33 cellular contexts compared by ENCODE assay signal in genomic region chr2:117406443-117406842, GRCh38.
"Had no signal": no experiment of that assay in that cellular context is flagged by ENCODE, and none has a peak within 500 bp of the region (broad histone marks: within the 10 kb centered on the region; RNA-seq: fewer than 3 reads in every experiment).

No MANE protein-coding gene starts in this region.

- H3K36me3 ChIP-seq: adrenal gland, ascending aorta, brain microvascular endothelial cell, breast epithelium, cardiac muscle cell had no signal

- ATAC-seq: activated naive CD4-positive, alpha-beta T cell treated with anti-CD3 and anti-CD28 coated beads, Interleukin-2, amount 50 U/mL, for 72 hours; activated naive CD8-positive, alpha-beta T cell treated with anti-CD3 and anti-CD28 coated beads, Interleukin-2, amount 50 U/mL, for 24 hours; activated T-cell treated with anti-CD3 and anti-CD28 coated beads, Interleukin-2, amount 50 U/mL, for 4 hours; activated T-cell treated with anti-CD3 and anti-CD28 coated beads, Interleukin-2, amount 50 U/mL, for 72 hours; activated T-helper 17 cell treated with anti-CD3 and anti-CD28 coated beads, Interleukin-2, amount 50 U/mL, for 72 hours; body of pancreas had no signal

- H3K4me1 ChIP-seq: adrenal gland, ascending aorta, body of pancreas, breast epithelium had no signal

- H3K4me3 ChIP-seq: adrenal gland, ascending aorta, body of pancreas, breast epithelium, cardiac muscle cell had no signal

- DNase-seq: activated effector memory CD4-positive, alpha-beta T cell treated with anti-CD3 and anti-CD28 coated beads, Interleukin-2, amount 50 U/mL, for 16 hours; activated effector memory CD4-positive, alpha-beta T cell treated with Interleukin-2 at 50 U/mL for 16 hours; activated gamma-delta T cell; activated gamma-delta T cell treated with Interleukin-2 at 50 U/mL for 16 hours; activated naive CD4-positive, alpha-beta T cell; activated naive CD4-positive, alpha-beta T cell treated with anti-CD3 and anti-CD28 coated beads for 36 hours; activated naive CD4-positive, alpha-beta T cell treated with anti-CD3 and anti-CD28 coated beads, Interleukin-2, amount 10 ng/mL, durations not matched to agents 7 days and 5 days; activated naive CD4-positive, alpha-beta T cell treated with anti-CD3 and anti-CD28 coated beads, Interleukin-2, amount 50 U/mL, for 16 hours; activated naive CD4-positive, alpha-beta T cell treated with Interleukin-2 at 50 U/mL for 16 hours; activated naive CD8-positive, alpha-beta T cell treated with anti-CD3 and anti-CD28 coated beads for 36 hours; activated naive CD8-positive, alpha-beta T cell treated with anti-CD3 and anti-CD28 coated beads, Interleukin-2, amount 10 ng/mL, durations not matched to agents 7 days and 5 days; activated naive CD8-positive, alpha-beta T cell treated with anti-CD3 and anti-CD28 coated beads, Interleukin-2, amount 50 U/mL, for 24 hours; activated T-cell treated with anti-CD3 and anti-CD28 coated beads for 4 hours; activated T-cell treated with anti-CD3 and anti-CD28 coated beads, Interleukin-2, amount 50 U/mL, for 1 hour; activated T-cell treated with anti-CD3 and anti-CD28 coated beads, Interleukin-2, amount 50 U/mL, for 24 hours; activated T-cell treated with anti-CD3 and anti-CD28 coated beads, Interleukin-2, amount 50 U/mL, for 4 hours; activated T-cell treated with anti-CD3 and anti-CD28 coated beads, Interleukin-2, amount 50 U/mL, for 48 hours; activated T-cell treated with anti-CD3 and anti-CD28 coated beads, Interleukin-2, amount 50 U/mL, for 72 hours; adrenal gland; amniotic stem cell; amygdala; anterior cingulate cortex; aorta; body of pancreas; brain microvascular endothelial cell; caudate nucleus; central memory CD4-positive, alpha-beta T cell; cerebellar nuclear complex had no signal

- H3K9me3 ChIP-seq: adrenal gland, ascending aorta, body of pancreas, breast epithelium had no signal

- H3K27me3 ChIP-seq: adrenal gland, ascending aorta, body of pancreas, brain microvascular endothelial cell, breast epithelium, cardiac muscle cell had no signal

- H3K27ac ChIP-seq: adrenal gland, ascending aorta, body of pancreas, brain microvascular endothelial cell, breast epithelium, cardiac muscle cell had no signal
